In the genomic region with DNA sequence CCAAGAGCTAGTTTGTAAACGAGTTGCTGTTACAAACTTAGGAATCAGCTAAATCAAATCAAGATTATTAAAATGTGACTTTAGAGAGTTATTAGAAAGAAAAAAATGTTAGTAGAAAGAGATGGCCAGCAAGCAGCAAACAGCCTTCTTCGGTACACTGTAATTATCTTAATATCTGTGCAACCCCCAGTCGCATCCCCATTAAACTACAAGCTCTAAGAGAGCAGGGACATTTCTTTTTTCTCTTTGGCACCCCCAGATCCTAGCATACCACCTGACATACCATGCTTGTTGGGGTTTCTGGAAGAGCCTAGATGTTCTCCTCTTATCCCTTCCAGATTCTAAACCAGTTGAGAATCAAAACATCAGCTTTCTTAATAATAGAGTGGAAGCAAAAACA, we compare ENCODE assay signal across 27 cellular contexts. TPM values are rescaled to one million over a fixed set of nuclear protein-coding genes. Genes with fewer than 3 reads are reported as not detected.
"Had no signal": no experiment of that assay in that cellular context is flagged by ENCODE, and none has a peak within 500 bp of the region (broad histone marks: within the 10 kb centered on the region; RNA-seq: fewer than 3 reads in every experiment).

No MANE protein-coding gene starts in this region.

- DNase-seq: activated B cell treated with CpG ODN at 0.5 μM for 24 hours; activated CD4-positive, alpha-beta T cell treated with anti-CD3 and anti-CD28 coated beads for 1 hour; activated CD4-positive, alpha-beta T cell treated with anti-CD3 and anti-CD28 coated beads, Interleukin-2, amount 10 ng/mL, durations not matched to agents 24 days and 14 days; activated CD4-positive, alpha-beta T cell treated with anti-CD3 and anti-CD28 coated beads, Interleukin-2, amount 50 U/mL, for 48 hours; activated CD8-positive, alpha-beta memory T cell treated with anti-CD3 and anti-CD28 coated beads, Interleukin-2, amount 10 ng/mL, durations not matched to agents 7 days and 5 days; activated effector memory CD4-positive, alpha-beta T cell treated with anti-CD3 and anti-CD28 coated beads, Interleukin-2, amount 50 U/mL, for 16 hours; activated naive CD4-positive, alpha-beta T cell treated with Interleukin-2 at 50 U/mL for 16 hours; activated naive CD8-positive, alpha-beta T cell treated with anti-CD3 and anti-CD28 coated beads, Interleukin-2, amount 50 U/mL, for 24 hours; activated T-cell treated with anti-CD3 and anti-CD28 coated beads, Interleukin-2, amount 50 U/mL, for 4 hours; amygdala; Kasumi-1; NCI-H1105 treated with DMSO at 0.1 percent for 48 hours; NCI-H146; NCI-H187 treated with DMSO at 0.1 percent for 48 hours; NCI-H2081 treated with DMSO at 0.1 percent for 48 hours; NCI-H2171; NCI-H526; NCI-H82; SIG-M5; T-cell; T-helper 2 cell; T1000 had no signal

- ATAC-seq: activated CD8-positive, alpha-beta memory T cell treated with anti-CD3 and anti-CD28 coated beads, Interleukin-2, amount 10 ng/mL, durations not matched to agents 7 days and 5 days; activated naive CD4-positive, alpha-beta T cell treated with anti-CD3 and anti-CD28 coated beads, Interleukin-2, amount 50 U/mL, for 72 hours; activated naive CD8-positive, alpha-beta T cell treated with anti-CD3 and anti-CD28 coated beads, Interleukin-2, amount 50 U/mL, for 24 hours; activated T-cell treated with anti-CD3 and anti-CD28 coated beads, Interleukin-2, amount 50 U/mL, for 4 hours; T-cell had no signal

- FAIRE-seq: astrocyte, TTC549 had no signal

RNA-seq across cellular contexts. Expression of a gene that starts 45.1 kb away (rescaled TPM):
- total RNA-seq: activated B cell treated with CpG ODN at 0.5 μM for 24 hours, astrocyte, NCI-H460, RPMI7951 had no signal
